In the genomic region with DNA sequence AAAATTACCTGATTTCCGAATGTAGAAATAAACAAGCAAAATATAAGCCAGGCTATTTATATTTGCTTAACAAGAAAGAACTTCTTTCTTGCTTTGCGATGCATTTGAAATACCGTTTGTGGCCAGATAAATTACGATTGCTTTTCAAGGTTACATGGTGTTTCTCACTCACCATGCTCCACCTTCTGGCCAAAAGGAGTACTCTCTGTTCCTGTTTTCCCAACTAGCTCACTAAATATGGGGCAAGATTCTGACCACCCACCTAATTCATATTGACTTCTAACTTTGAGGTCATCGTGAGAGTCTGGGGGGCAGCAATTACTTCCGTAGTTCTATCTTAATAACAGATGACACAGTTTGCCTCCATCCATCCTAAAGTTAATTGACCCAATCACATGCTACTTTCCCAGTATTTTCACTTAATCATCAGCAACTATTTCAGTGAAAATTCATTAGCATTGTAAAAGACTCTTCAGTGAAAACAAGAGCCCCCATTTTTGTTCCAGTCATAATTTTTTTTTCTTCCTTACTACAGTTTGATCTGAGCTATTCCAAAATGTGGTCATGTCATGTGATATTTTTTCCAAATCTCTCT, we compare ENCODE assay signal across 8 cellular contexts. TPM values are rescaled to one million over a fixed set of nuclear protein-coding genes. Genes with fewer than 3 reads are reported as not detected.
A peak's percentile ranks its signal among the peaks of the same experiment; 100 is the strongest.
DNase-seq lines count a peak whose midpoint lies in the region; ATAC-seq, FAIRE-seq and TF ChIP-seq lines count a peak whose summit lies in the region.

No MANE protein-coding gene starts in this region.

- peak overlapping the region; percentile 40 for H3K9ac ChIP-seq in SK-N-MC (ENCODE audit: insufficient read length)

- WGBS in esophagus muscularis mucosa = 7% methylated on average over 6 of the region's 6 CpGs

- DNase-seq in D721Med (ENCODE audit: insufficient read length, low spot score) = no peak
- DNase-seq in NCI-H1436 (lab: John Stamatoyannopoulos, UW) = peak; percentile 68
- peak; percentile 77 for DNase-seq in SK-N-MC (ENCODE audit: low read depth, low spot score)
- DNase-seq in esophagus muscularis mucosa (ENCODE audit: extremely low spot score) = no peak
- peak; percentile 55 for DNase-seq in myocyte (ENCODE audit: low read depth)
- DNase-seq in effector CD4-positive, alpha-beta T cell = no peak

- no peaks in the 10 kb centered on the region for H3K9me3 ChIP-seq in SK-N-MC (ENCODE audit: low read depth, low read length)
- no peaks in the 10 kb centered on the region for H3K9me3 ChIP-seq in esophagus muscularis mucosa

- H3K4me3 ChIP-seq in SK-N-MC (peak overlapping the region; percentile 59), esophagus muscularis mucosa (no peak overlapping the region)

- no peak for TF ChIP-seq EP300 in esophagus muscularis mucosa (IDR thresholded peaks at IDR 0.05)

- ATAC-seq in GM21529 (IDR thresholded peaks at IDR 0.05; ENCODE audit: unreplicated experiment) = peak; percentile 73
- no peak for ATAC-seq in GM21737 (IDR thresholded peaks at IDR 0.05; ENCODE audit: unreplicated experiment)

- intact Hi-C loops in esophagus muscularis mucosa (cut with DNase I) = loop anchor here (5.0 kb wide), 1 partner anchor 91 kb away; no protein-coding TSS in a partner anchor

- H3K36me3 ChIP-seq in SK-N-MC (ENCODE audit: insufficient read depth, low read length) (no peaks in the 10 kb centered on the region), esophagus muscularis mucosa (no peaks in the 10 kb centered on the region)

- no peak for TF ChIP-seq POLR2A in esophagus muscularis mucosa (IDR thresholded peaks at IDR 0.05; ENCODE audit: low read depth)

- H3K27ac ChIP-seq in SK-N-MC (no peak overlapping the region), esophagus muscularis mucosa (replicated peaks in 1 of 4) (no peak overlapping the region)

- TF ChIP-seq CTCF in D721Med (IDR thresholded peaks at IDR 0.05; ENCODE audit: insufficient read depth, missing control alignments) (peak; percentile 76), esophagus muscularis mucosa (IDR thresholded peaks at IDR 0.05) (peak; percentile 72 to 76 (median 75))

- no peaks in the 10 kb centered on the region for H3K27me3 ChIP-seq in esophagus muscularis mucosa

- FAIRE-seq in D721Med (lab: Jason Lieb, UNC) = peak; percentile 56

- peaks cover 0 to 13% (median 0%) of the 10 kb centered on the region in 4 donors for H3K4me1 ChIP-seq in esophagus muscularis mucosa

RNA-seq across cellular contexts. Expression of a gene that starts 25.9 kb away (rescaled TPM):
- total RNA-seq in esophagus muscularis mucosa (1 to 10 TPM in 3 of 4 donors, under 1 TPM in 1; 0.58 to 2.8 (median 1.9) TPM), myocyte (0.32 and 0.57 TPM in 2 replicates)
- polyA plus RNA-seq in myocyte (2012) = 0.37 TPM

Comparison
In these comparisons a context has a peak if more than half of its experiments do, and no peak if none do; other contexts are left out.
1. DNase-seq: peak in NCI-H1436 (single experiment), SK-N-MC (single experiment) and myocyte (single experiment); none in D721Med (single experiment), esophagus muscularis mucosa (single experiment) and effector CD4-positive, alpha-beta T cell (single experiment).